Comparison of ENCODE assay signal across 19 cellular contexts in genomic region chr14:36952702-36953101, GRCh38.
A peak's percentile ranks its signal among the peaks of the same experiment; 100 is the strongest.
DNase-seq lines count a peak whose midpoint lies in the region; ATAC-seq, FAIRE-seq and TF ChIP-seq lines count a peak whose summit lies in the region.
"Had no signal": no experiment of that assay in that cellular context is flagged by ENCODE, and none has a peak within 500 bp of the region (broad histone marks: within the 10 kb centered on the region; RNA-seq: fewer than 3 reads in every experiment).

No MANE protein-coding gene starts in this region.

- intact Hi-C loops in heart right ventricle (cut with DNase I): no loop called here

- DNase-seq in GM12892 (ENCODE audit: insufficient read length) (no peak), RCC 7860 (ENCODE audit: low spot score) (peak; percentile 6), fibroblast of mammary gland (ENCODE audit: low read depth) (peak; percentile 61), heart right ventricle (no peak), COR-L47 (lab: John Stamatoyannopoulos, UW) (no peak)
- DNase-seq: aorta; CD8-positive, alpha-beta T cell; GF-D8; head of caudate nucleus; left colon; NCI-H187 treated with DMSO at 0.1 percent for 48 hours; NCI-H748 treated with DMSO at 0.1 percent for 48 hours; RPMI8226; stimulated activated CD4-positive, alpha-beta T cell treated with anti-CD3 and anti-CD28 coated beads, Interleukin-2, amount 100 ng/mL, for 48 hours; T1000; upper lobe of right lung had no signal

- H3K27ac ChIP-seq in gastroesophageal sphincter: no peak overlapping the region
- H3K27ac ChIP-seq in heart right ventricle: no peak overlapping the region
- H3K27ac ChIP-seq: KMS-11, upper lobe of right lung had no signal

- peak overlapping the region; percentile 63 for H3K4me2 ChIP-seq in skeletal muscle satellite cell (ENCODE audit: low read length)
- H3K4me2 ChIP-seq: KMS-11 had no signal

- FAIRE-seq in GM12892 (lab: Jason Lieb, UNC): peak; percentile 50
- no peak for FAIRE-seq in RCC 7860 (lab: Jason Lieb, UNC)

- ATAC-seq in gastroesophageal sphincter (no peak), heart right ventricle (no peak)
- ATAC-seq: CD8-positive, alpha-beta T cell; left colon; upper lobe of right lung had no signal

- H3K9me3 ChIP-seq in skeletal muscle satellite cell (replicated peaks; ENCODE audit: low read length) (no peaks in the 10 kb centered on the region), gastroesophageal sphincter (no peaks in the 10 kb centered on the region), heart right ventricle (no peaks in the 10 kb centered on the region)
- H3K9me3 ChIP-seq: upper lobe of right lung had no signal

- H3K4me3 ChIP-seq in fibroblast of mammary gland (ENCODE audit: control insufficient read depth, low read depth, low read length) (no peak overlapping the region), skeletal muscle satellite cell (ENCODE audit: low read length) (no peak overlapping the region), gastroesophageal sphincter (no peak overlapping the region), heart right ventricle (no peak overlapping the region)
- H3K4me3 ChIP-seq: upper lobe of right lung had no signal

- H3K36me3 ChIP-seq in skeletal muscle satellite cell (ENCODE audit: insufficient read depth, low read length): no peaks in the 10 kb centered on the region
- H3K36me3 ChIP-seq in gastroesophageal sphincter: no peaks in the 10 kb centered on the region
- H3K36me3 ChIP-seq in heart right ventricle: no peaks in the 10 kb centered on the region
- H3K36me3 ChIP-seq: upper lobe of right lung had no signal

- no peak for TF ChIP-seq EP300 in gastroesophageal sphincter (IDR thresholded peaks at IDR 0.05)

- no peak for TF ChIP-seq POLR2A in GM12892 (IDR thresholded peaks at IDR 0.05; ENCODE audit: low read depth, low read length)
- no peak for TF ChIP-seq POLR2A in gastroesophageal sphincter (IDR thresholded peaks at IDR 0.05)

- WGBS in gastroesophageal sphincter (ENCODE audit: low coverage in 1 of 2), 2 donors: 63 to 95% methylated on average over 3 of the region's 3 CpGs
- WGBS in heart right ventricle, 2 donors: 87% methylated on average over 3 of the region's 3 CpGs

- H3K27me3 ChIP-seq in skeletal muscle satellite cell (ENCODE audit: control insufficient read depth, insufficient read depth, low read length): no peaks in the 10 kb centered on the region
- no peaks in the 10 kb centered on the region for H3K27me3 ChIP-seq in gastroesophageal sphincter
- peaks cover 0 to 3% (median 0%) of the 10 kb centered on the region in 7 donors for H3K27me3 ChIP-seq in heart right ventricle
- H3K27me3 ChIP-seq: upper lobe of right lung had no signal

- peak overlapping the region; percentile 57 for H3K9ac ChIP-seq in skeletal muscle satellite cell (ENCODE audit: low read depth, low read length)
- H3K9ac ChIP-seq: KMS-11 had no signal

- TF ChIP-seq CTCF in fibroblast of mammary gland (conservative IDR thresholded peaks at IDR 0.05; ENCODE audit: control insufficient read depth, insufficient read depth, low read depth, low read length) (no peak), gastroesophageal sphincter (IDR thresholded peaks at IDR 0.05) (no peak), heart right ventricle (IDR thresholded peaks at IDR 0.05) (no peak)

- H3K4me1 ChIP-seq in skeletal muscle satellite cell (ENCODE audit: control insufficient read depth, insufficient read depth, low read length) (peaks cover 51% of the 10 kb centered on the region), gastroesophageal sphincter (no peaks in the 10 kb centered on the region), heart right ventricle (no peaks in the 10 kb centered on the region)
- H3K4me1 ChIP-seq: upper lobe of right lung had no signal

Comparison
In these comparisons a context has a peak if more than half of its experiments do, and no peak if none do; other contexts are left out.
1. DNase-seq: peak in RCC 7860 (single experiment) and fibroblast of mammary gland (single experiment); none in GM12892 (single experiment), heart right ventricle (0 of 2) and COR-L47 (single experiment).